In genomic region chr19:850221-850978, GRCh38 we compare ENCODE assay signal across 8 cellular contexts. TPM values are rescaled to one million over a fixed set of nuclear protein-coding genes. Genes with fewer than 3 reads are reported as not detected.
A peak's percentile ranks its signal among the peaks of the same experiment; 100 is the strongest.
DNase-seq lines count a peak whose midpoint lies in the region; ATAC-seq and TF ChIP-seq lines count a peak whose summit lies in the region.

No MANE protein-coding gene starts in this region.

- H2AFZ ChIP-seq in ACC112 (ENCODE audit: low read length, unreplicated experiment): no peak overlapping the region

- H3K27ac Mint-ChIP-seq in natural killer cell: no peak overlapping the region

- H3K36me3 ChIP-seq in ACC112 (ENCODE audit: insufficient read depth, low read length) (no peaks in the 10 kb centered on the region), WERI-Rb-1 (no peaks in the 10 kb centered on the region), left ventricle myocardium inferior (no peaks in the 10 kb centered on the region), spleen (no peaks in the 10 kb centered on the region)

- no peaks in the 10 kb centered on the region for H3K79me2 ChIP-seq in ACC112 (ENCODE audit: control insufficient read depth, insufficient read depth, low read length, unreplicated experiment)

- TF ChIP-seq POLR2A in spleen (IDR thresholded peaks at IDR 0.05): no peak

- H3K9me3 ChIP-seq in WERI-Rb-1 (ENCODE audit: severe bottlenecking): no peaks in the 10 kb centered on the region
- no peaks in the 10 kb centered on the region for H3K9me3 ChIP-seq in left ventricle myocardium inferior (replicated peaks)
- H3K9me3 ChIP-seq in spleen: no peaks in the 10 kb centered on the region

- H3K27ac ChIP-seq in ACC112 (ENCODE audit: low read depth, low read length) (peak overlapping the region; percentile 81), WERI-Rb-1 (peak overlapping the region; percentile 39; the same call in 1 of the 2 replicates), left ventricle myocardium inferior (replicated peaks) (peak overlapping the region; percentile 80), spleen (peak overlapping the region in 7 of 8 donors; percentile 60 to 82 (median 79))

- H3K4me1 ChIP-seq in ACC112 (ENCODE audit: control insufficient read depth, insufficient read depth, low read length, unreplicated experiment) (peaks cover 4% of the 10 kb centered on the region), left ventricle myocardium inferior (peaks cover 32% of the 10 kb centered on the region), spleen (peaks cover 0 to 60% (median 30%) of the 10 kb centered on the region in 6 donors)

- no peak overlapping the region for H3K4me3 Mint-ChIP-seq in natural killer cell

- H3K9me3 Mint-ChIP-seq in natural killer cell: no peaks in the 10 kb centered on the region

- H3K4me3 ChIP-seq in ACC112 (ENCODE audit: low read depth, low read length): peak overlapping the region; percentile 44; the same call in 1 of the 2 replicates
- peak overlapping the region; percentile 5; the same call in 1 of the 2 replicates for H3K4me3 ChIP-seq in WERI-Rb-1 (ENCODE audit: low read depth, low read length)
- H3K4me3 ChIP-seq in left ventricle myocardium inferior: peak overlapping the region; percentile 48
- H3K4me3 ChIP-seq in spleen: peak overlapping the region in 1 of 8 donors; percentile 5

- intact Hi-C loops in left ventricle myocardium inferior (cut with micrococcal nuclease) (no loop called here), spleen (cut with DNase I; ENCODE audit: low total_unique reads) (loop anchor here (10.0 kb wide), 1 partner anchor 76 kb away; no protein-coding TSS in a partner anchor), natural killer cell (cut with micrococcal nuclease) (no loop called here)

- no peaks in the 10 kb centered on the region for H3K36me3 Mint-ChIP-seq in natural killer cell

- no peak for ATAC-seq in natural killer cell

- peaks cover 6 to 14% of the 10 kb centered on the region in 2 donors for H3K27me3 Mint-ChIP-seq in natural killer cell (ENCODE audit: low read depth in 2 of 2)

- TF ChIP-seq CTCF in WERI-Rb-1 (IDR thresholded peaks at IDR 0.05; ENCODE audit: low read depth, low read length): no peak
- TF ChIP-seq CTCF in left ventricle myocardium inferior (IDR thresholded peaks at IDR 0.05; ENCODE audit: borderline replicate concordance): no peak
- TF ChIP-seq CTCF in spleen (IDR thresholded peaks at IDR 0.05 in 8 of 11, conservative IDR thresholded peaks at IDR 0.05 in 3 of 11): no peak
- TF ChIP-seq CTCF in natural killer cell (IDR thresholded peaks at IDR 0.05): no peak

- H3K4me1 Mint-ChIP-seq in natural killer cell: no peaks in the 10 kb centered on the region

- DNase-seq in HT1080 (ENCODE audit: low read depth) (peak; percentile 69), WERI-Rb-1 (peak; percentile 78), left ventricle myocardium inferior (peak; percentile 93), spleen (peak; percentile 81), NCI-H2081 (lab: John Stamatoyannopoulos, UW) (no peak), natural killer cell (no peak), germinal center (ENCODE audit: low spot score) (no peak)

- peaks cover 10% of the 10 kb centered on the region; the same call in 1 of the 2 replicates for H3K27me3 ChIP-seq in ACC112 (ENCODE audit: insufficient read depth, low read length)
- no peaks in the 10 kb centered on the region for H3K27me3 ChIP-seq in WERI-Rb-1 (ENCODE audit: insufficient read depth, low read depth, severe bottlenecking)
- H3K27me3 ChIP-seq in left ventricle myocardium inferior (ENCODE audit: low read depth): peaks cover 75% of the 10 kb centered on the region
- peaks cover 0 to 97% (median 55%) of the 10 kb centered on the region in 7 donors for H3K27me3 ChIP-seq in spleen (replicated peaks in 1 of 7)

- WGBS in spleen, 5 donors: 20 to 24% (median 21%) methylated on average over 17 to 28 of the region's 28 CpGs

RNA-seq across cellular contexts. Expression of gene ELANE, which starts 1.7 kb away (rescaled TPM):
- total RNA-seq in HT1080 (2014; rRNA removed; shearing (Covaris generic)): not detected in 2 replicates
- polyA plus RNA-seq in HT1080 (2015; cell fraction: cytosol; rRNA removed): not detected in 2 replicates
- polyA plus RNA-seq in HT1080 (2015; cell fraction: nucleus; rRNA removed): not detected in 2 replicates
- total RNA-seq in left ventricle myocardium inferior: 0.58 TPM
- 100 to 1,000 TPM in 1 of 7 donors, 10 to 100 TPM in 4, 1 to 10 TPM in 2; 3.9 to 137 (median 17.0) TPM for total RNA-seq in spleen
- 1 to 10 TPM; 2.8 to 6.7 (median 5.4) TPM for polyA plus RNA-seq in spleen
- 1 to 10 TPM in 2 of 3 donors, not detected in 1; 1.7 to 1.8 TPM for total RNA-seq in natural killer cell

RNA-seq across cellular contexts. Expression of gene CFD, which starts 9.1 kb away (rescaled TPM):
- not detected in 2 replicates for total RNA-seq in HT1080 (2014; rRNA removed; shearing (Covaris generic))
- not detected in 2 replicates for polyA plus RNA-seq in HT1080 (2015; cell fraction: cytosol; rRNA removed)
- 0.14 TPM in 1 of 2 replicates, not detected in the other for polyA plus RNA-seq in HT1080 (2015; cell fraction: nucleus; rRNA removed)
- total RNA-seq in left ventricle myocardium inferior: 200 TPM
- 10 to 100 TPM; 11.3 to 59.5 (median 26.2) TPM for total RNA-seq in spleen
- 10 to 100 TPM in 2 of 3 donors, 1 to 10 TPM in 1; 6.6 to 25.3 (median 18.4) TPM for polyA plus RNA-seq in spleen
- 10 to 100 TPM in 2 of 3 donors, 1 to 10 TPM in 1; 2.9 to 47.5 (median 10.4) TPM for total RNA-seq in natural killer cell

RNA-seq across cellular contexts. Expression of gene PRTN3, which starts 9.6 kb away (rescaled TPM):
- not detected in 2 replicates for total RNA-seq in HT1080 (2014; rRNA removed; shearing (Covaris generic))
- not detected in 2 replicates for polyA plus RNA-seq in HT1080 (2015; cell fraction: cytosol; rRNA removed)
- not detected in 2 replicates for polyA plus RNA-seq in HT1080 (2015; cell fraction: nucleus; rRNA removed)
- total RNA-seq in left ventricle myocardium inferior: not detected
- 100 to 1,000 TPM in 1 of 7 donors, 10 to 100 TPM in 3, 1 to 10 TPM in 3; 2.8 to 168 (median 11.7) TPM for total RNA-seq in spleen
- 1 to 10 TPM in 2 of 3 donors, under 1 TPM in 1; 0.89 to 3.3 (median 1.3) TPM for polyA plus RNA-seq in spleen
- under 1 TPM in 2 of 3 donors, not detected in 1; 0.36 to 0.73 TPM for total RNA-seq in natural killer cell

RNA-seq across cellular contexts. Expression of gene AZU1, which starts 22.8 kb away (rescaled TPM):
- not detected in 2 replicates for total RNA-seq in HT1080 (2014; rRNA removed; shearing (Covaris generic))
- polyA plus RNA-seq in HT1080 (2015; cell fraction: cytosol; rRNA removed): not detected in 2 replicates
- 0.07 TPM in 1 of 2 replicates, not detected in the other for polyA plus RNA-seq in HT1080 (2015; cell fraction: nucleus; rRNA removed)
- total RNA-seq in left ventricle myocardium inferior (not detected), spleen (10 to 100 TPM in 3 of 7 donors, 1 to 10 TPM in 4; 3.1 to 69.7 (median 9.6) TPM), natural killer cell (1 to 10 TPM in 2 of 3 donors, under 1 TPM in 1; 0.87 to 2.5 (median 1.8) TPM)
- polyA plus RNA-seq in spleen: 1 to 10 TPM; 1.7 to 7.6 (median 4.2) TPM

RNA-seq across cellular contexts. Expression of gene PLPPR3, which starts 28.6 kb away (rescaled TPM):
- 0.30 TPM in 1 of 2 replicates, not detected in the other for total RNA-seq in HT1080 (2014; rRNA removed; shearing (Covaris generic))
- polyA plus RNA-seq in HT1080 (2015; cell fraction: cytosol; rRNA removed): 0.73 and 1.1 TPM in 2 replicates
- polyA plus RNA-seq in HT1080 (2015; cell fraction: nucleus; rRNA removed): 0.72 and 0.83 TPM in 2 replicates
- total RNA-seq in left ventricle myocardium inferior (not detected), spleen (under 1 TPM in 5 of 7 donors, not detected in 2; 0.27 to 0.79 (median 0.43) TPM), natural killer cell (not detected)
- polyA plus RNA-seq in spleen: under 1 TPM in 1 of 3 donors, not detected in 2; 0.03 TPM

Comparison
In these comparisons a context has a peak if more than half of its experiments do, and no peak if none do; other contexts are left out.
1. DNase-seq: peak in HT1080 (single experiment), WERI-Rb-1 (single experiment), left ventricle myocardium inferior (single experiment) and spleen (single experiment); none in NCI-H2081 (0 of 2), natural killer cell (single experiment) and germinal center (single experiment).
2. Peak in every context shown above with its lines, with median percentiles within 50 percentile points of each other: H3K27ac ChIP-seq.